8 cellular contexts compared by ENCODE assay signal in the genomic region with DNA sequence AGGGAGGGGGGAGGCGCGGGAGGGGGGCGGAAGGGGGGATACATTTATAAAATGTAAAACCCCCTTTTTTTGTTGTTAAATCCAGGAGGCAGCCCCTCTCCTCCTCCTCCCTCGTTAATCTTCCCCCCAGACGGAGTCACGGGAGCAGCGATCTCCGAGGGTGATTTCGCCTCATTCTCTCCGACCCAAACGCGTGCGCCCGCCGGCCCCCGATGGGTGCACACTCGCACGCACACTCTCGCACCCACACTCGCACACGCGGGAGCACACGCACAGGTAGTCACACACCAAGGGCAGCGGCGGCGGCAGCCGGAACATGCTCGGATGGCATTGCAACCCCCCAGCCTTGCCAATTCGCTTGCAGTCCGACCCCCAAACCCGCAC. TPM values are rescaled to one million over a fixed set of nuclear protein-coding genes. Genes with fewer than 3 reads are reported as not detected.
A peak's percentile ranks its signal among the peaks of the same experiment; 100 is the strongest.
DNase-seq lines count a peak whose midpoint lies in the region; ATAC-seq and TF ChIP-seq lines count a peak whose summit lies in the region.

No MANE protein-coding gene starts in this region.

- H3K4me1 ChIP-seq in fibroblast of lung (ENCODE audit: control insufficient read depth, extremely low read depth, insufficient read depth, low read length) (peaks cover 5% of the 10 kb centered on the region), neutrophil (ENCODE audit: control insufficient read depth in 1 of 2, insufficient read depth in 1 of 2, low read depth in 1 of 2, low read length in 1 of 2) (peaks cover 38 to 42% of the 10 kb centered on the region in 2 experiments), transverse colon (peaks cover 4 to 27% (median 19%) of the 10 kb centered on the region in 4 donors)

- TF ChIP-seq CTCF in fibroblast of lung (conservative IDR thresholded peaks at IDR 0.05 in 1 of 2, IDR thresholded peaks at IDR 0.05 in 1 of 2; ENCODE audit: low read depth in 1 of 2, low read length in 2 of 2): no peak
- TF ChIP-seq CTCF in neutrophil (IDR thresholded peaks at IDR 0.05): no peak
- TF ChIP-seq CTCF in transverse colon (IDR thresholded peaks at IDR 0.05): no peak

- H3K9me3 ChIP-seq in fibroblast of lung (ENCODE audit: control insufficient read depth, insufficient read depth, low read depth, low read length) (no peaks in the 10 kb centered on the region), neutrophil (no peaks in the 10 kb centered on the region), transverse colon (no peaks in the 10 kb centered on the region)

- WGBS in transverse colon (ENCODE audit: low coverage in 1 of 2), 2 donors: 0% methylated on average over 19 of the region's 31 CpGs; no CpG with 5 or more reads in 1 of the 2 donors

- H3K9ac ChIP-seq in fibroblast of lung (ENCODE audit: insufficient read depth, low read length): peak overlapping the region; percentile 82

- peak; percentile 44 for DNase-seq in NCI-H2227 (lab: John Stamatoyannopoulos, UW; ENCODE audit: unreplicated experiment)
- DNase-seq in activated T-cell treated with anti-CD3 and anti-CD28 coated beads for 48 hours (ENCODE audit: low read depth): peak; percentile 52
- no peak for DNase-seq in fibroblast of lung (ENCODE audit: low read depth in 2 of 2)
- peak; percentile 52 for DNase-seq in transverse colon

- no peak for TF ChIP-seq POLR2A in transverse colon (IDR thresholded peaks at IDR 0.05)

- TF ChIP-seq EP300 in transverse colon (IDR thresholded peaks at IDR 0.05; ENCODE audit: low read depth): no peak

- H3K27ac ChIP-seq in fibroblast of lung (ENCODE audit: insufficient read depth, low read length) (peak overlapping the region; percentile 61), neutrophil (peak overlapping the region; percentile 100), transverse colon (peak overlapping the region; percentile 97 to 100 (median 99))

- H4K20me1 ChIP-seq in fibroblast of lung (ENCODE audit: control insufficient read depth, extremely low read depth, insufficient read depth, low read length): no peaks in the 10 kb centered on the region

- H3K27me3 ChIP-seq in fibroblast of lung (ENCODE audit: control insufficient read depth, insufficient read depth, low read length) (no peaks in the 10 kb centered on the region), neutrophil (no peaks in the 10 kb centered on the region), transverse colon (no peaks in the 10 kb centered on the region)

- H2AFZ ChIP-seq in fibroblast of lung (ENCODE audit: low read length): peak overlapping the region; percentile 61

- peaks cover 48% of the 10 kb centered on the region for H3K79me2 ChIP-seq in fibroblast of lung (ENCODE audit: control insufficient read depth, insufficient read depth, low read length)

- H3K36me3 ChIP-seq in fibroblast of lung (ENCODE audit: control insufficient read depth, insufficient read depth, low read length) (no peaks in the 10 kb centered on the region), neutrophil (no peaks in the 10 kb centered on the region), transverse colon (no peaks in the 10 kb centered on the region)

- intact Hi-C loops in transverse colon (cut with DNase I; ENCODE audit: low total_unique reads): no loop called here

- ATAC-seq in esophagus mucosa (no peak), HG03354 (IDR thresholded peaks at IDR 0.05; ENCODE audit: poor library complexity, severe bottlenecking, unreplicated experiment) (no peak)

- peak overlapping the region; percentile 52 for H3K4me2 ChIP-seq in fibroblast of lung (ENCODE audit: extremely low read depth, insufficient read depth, low read length)

- in situ Hi-C loops in transverse colon (cut with MboI; ENCODE audit: low pct_ligation_motif_present in 1 of 4, low pct_unique_long_range_greater_than_20kb in 1 of 4, low sequenced_read_pairs in 3 of 4): no loop called here

- peak overlapping the region; percentile 89 for H3K4me3 ChIP-seq in GM08714 (ENCODE audit: low read length)
- peak overlapping the region; percentile 85 to 93 (median 90) for H3K4me3 ChIP-seq in fibroblast of lung (replicated peaks in 1 of 4; ENCODE audit: control extremely low read depth in 1 of 4, insufficient read depth in 1 of 4, low read depth in 3 of 4, low read length in 4 of 4)
- H3K4me3 ChIP-seq in neutrophil (ENCODE audit: low read depth in 1 of 2, low read length in 1 of 2): peak overlapping the region; percentile 97 to 99
- peak overlapping the region; percentile 80 to 98 (median 82) for H3K4me3 ChIP-seq in transverse colon

RNA-seq across cellular contexts. Expression of a gene that starts 0.5 kb away (rescaled TPM):
- total RNA-seq in fibroblast of lung (46.2 and 47.7 TPM in 2 replicates), transverse colon (10 to 100 TPM; 23.9 to 92.7 (median 69.4) TPM), esophagus mucosa (58.9 TPM)
- 53.1 and 54.7 TPM in 2 replicates for polyA plus RNA-seq in fibroblast of lung
- polyA plus RNA-seq in fibroblast of lung (2012): 111 and 134 TPM in 2 replicates
- polyA minus RNA-seq in fibroblast of lung (ENCODE audit: low replicate concordance): 6.4 and 13.6 TPM in 2 replicates

Comparison
In these comparisons a context has a peak if more than half of its experiments do, and no peak if none do; other contexts are left out.
1. DNase-seq: peak in NCI-H2227 (single experiment), activated T-cell treated with anti-CD3 and anti-CD28 coated beads for 48 hours (single experiment) and transverse colon (single experiment); none in fibroblast of lung (0 of 2).
2. Peak in every context shown above with its lines, with median percentiles within 50 percentile points of each other: H3K4me3 ChIP-seq and H3K27ac ChIP-seq.